ENCODE assay signal across 16 cellular contexts in the genomic region with DNA sequence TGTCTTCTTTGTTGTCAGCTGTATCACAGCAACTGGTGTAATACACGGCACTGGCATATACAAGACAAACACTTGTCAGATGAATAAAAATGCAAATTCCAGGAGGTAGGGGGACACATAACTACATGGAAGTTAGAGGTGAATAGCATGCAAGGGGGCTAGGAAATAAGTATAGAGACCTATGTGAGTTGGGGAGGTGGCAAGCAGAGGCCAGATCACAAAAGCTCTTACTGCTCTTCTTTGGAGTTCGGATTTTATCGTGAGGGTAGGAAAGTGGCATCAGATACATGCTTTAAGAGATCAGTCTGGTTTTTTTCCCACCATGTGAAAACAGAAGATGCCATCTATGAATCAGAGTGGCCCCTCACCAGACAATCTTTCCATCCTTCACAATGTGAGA. TPM values are rescaled to one million over a fixed set of nuclear protein-coding genes. Genes with fewer than 3 reads are reported as not detected.
DNase-seq lines count a peak whose midpoint lies in the region; ATAC-seq, FAIRE-seq and TF ChIP-seq lines count a peak whose summit lies in the region.
"Had no signal": no experiment of that assay in that cellular context is flagged by ENCODE, and none has a peak within 500 bp of the region (broad histone marks: within the 10 kb centered on the region; RNA-seq: fewer than 3 reads in every experiment).

No MANE protein-coding gene starts in this region.

- POLR2A ChIA-PET in HEK293 (lab: Yijun Ruan, JAX) = interaction anchor here (1.0 kb wide), 1 partner anchor 27 kb away, joined by 3 read pairs; no protein-coding TSS in a partner anchor

- H3K4me1 Mint-ChIP-seq in CD4-positive, CD25-positive, alpha-beta regulatory T cell = peaks cover 43 to 72% (median 54%) of the 10 kb centered on the region in 4 donors
- H3K4me1 Mint-ChIP-seq in activated T-helper 17 cell treated with anti-CD3 and anti-CD28 coated beads, Interleukin-2, amount 50 U/mL, for 72 hours = peaks cover 15% of the 10 kb centered on the region
- H3K4me1 Mint-ChIP-seq in naive B cell (peaks cover 36 to 54% (median 51%) of the 10 kb centered on the region in 3 donors), immature natural killer cell (peaks cover 48 to 62% of the 10 kb centered on the region in 2 donors)

- H3K4me3 Mint-ChIP-seq in CD4-positive, CD25-positive, alpha-beta regulatory T cell = peak overlapping the region in 3 of 4 donors; percentile 2 to 97 (median 45)
- peak overlapping the region; percentile 98 for H3K4me3 Mint-ChIP-seq in activated T-helper 17 cell treated with anti-CD3 and anti-CD28 coated beads, Interleukin-2, amount 50 U/mL, for 72 hours
- peak overlapping the region in 5 of 8 donors; percentile 3 to 96 (median 17) for H3K4me3 Mint-ChIP-seq in naive B cell
- H3K4me3 Mint-ChIP-seq in immature natural killer cell = peak overlapping the region in 1 of 5 donors; percentile 0

- FAIRE-seq in pancreas (lab: Jason Lieb, UNC) = no peak
- FAIRE-seq: islet of Langerhans had no signal

- no peaks in the 10 kb centered on the region for H3K27me3 Mint-ChIP-seq in CD4-positive, CD25-positive, alpha-beta regulatory T cell
- no peaks in the 10 kb centered on the region for H3K27me3 Mint-ChIP-seq in activated T-helper 17 cell treated with anti-CD3 and anti-CD28 coated beads, Interleukin-2, amount 50 U/mL, for 72 hours
- H3K27me3 Mint-ChIP-seq in naive B cell (no peaks in the 10 kb centered on the region), immature natural killer cell (ENCODE audit: low read depth in 3 of 3) (peaks cover 0 to 4% (median 0%) of the 10 kb centered on the region in 3 donors)

- no peak for ATAC-seq in CD4-positive, CD25-positive, alpha-beta regulatory T cell (ENCODE audit: low read depth in 2 of 2)
- no peak for ATAC-seq in activated T-helper 17 cell treated with anti-CD3 and anti-CD28 coated beads, Interleukin-2, amount 50 U/mL, for 72 hours (replicated peaks)
- ATAC-seq in naive B cell (ENCODE audit: low read depth in 2 of 2) (no peak), pancreas (no peak)
- ATAC-seq: activated CD4-positive, CD25-positive, alpha-beta regulatory T cell treated with anti-CD3 and anti-CD28 coated beads, Interleukin-2, amount 50 U/mL, for 24 hours; CD8-positive, alpha-beta T cell; mucosa of descending colon had no signal

- H3K27ac ChIP-seq in CD4-positive, CD25-positive, alpha-beta regulatory T cell (ENCODE audit: insufficient read depth, low read length, poor library complexity, severe bottlenecking) = no peak overlapping the region
- H3K27ac ChIP-seq in HEK293 (ENCODE audit: extremely low read depth, low read depth, low read length) = no peak overlapping the region
- no peak overlapping the region for H3K27ac ChIP-seq in effector memory CD4-positive, alpha-beta T cell (ENCODE audit: insufficient read depth, low read length, poor library complexity, severe bottlenecking)
- no peak overlapping the region for H3K27ac ChIP-seq in pancreas

- H3K36me3 Mint-ChIP-seq in CD4-positive, CD25-positive, alpha-beta regulatory T cell = peaks cover 23% of the 10 kb centered on the region
- peaks cover 74% of the 10 kb centered on the region for H3K36me3 Mint-ChIP-seq in activated T-helper 17 cell treated with anti-CD3 and anti-CD28 coated beads, Interleukin-2, amount 50 U/mL, for 72 hours (ENCODE audit: low read depth)
- peaks cover 18 to 25% of the 10 kb centered on the region in 2 donors for H3K36me3 Mint-ChIP-seq in naive B cell
- H3K36me3 Mint-ChIP-seq in immature natural killer cell = peaks cover 0 to 19% (median 13%) of the 10 kb centered on the region in 3 donors

- CTCF ChIA-PET in HEK293 (lab: Yijun Ruan, JAX) = no interaction called here

- H3K27me3 ChIP-seq in CD4-positive, CD25-positive, alpha-beta regulatory T cell (ENCODE audit: control insufficient read depth, insufficient read depth, low read length) = no peaks in the 10 kb centered on the region
- H3K27me3 ChIP-seq in effector memory CD4-positive, alpha-beta T cell (replicated peaks; ENCODE audit: control insufficient read depth, insufficient read depth, low read length, poor library complexity, severe bottlenecking) = no peaks in the 10 kb centered on the region
- no peaks in the 10 kb centered on the region for H3K27me3 ChIP-seq in pancreas

- TF ChIP-seq CTCF in HEK293 (tag by site-specific recombination; IDR thresholded peaks at IDR 0.05) = no peak
- no peak for TF ChIP-seq CTCF in pancreas (IDR thresholded peaks at IDR 0.05)

- H3K4me3 ChIP-seq in CD4-positive, CD25-positive, alpha-beta regulatory T cell (ENCODE audit: low read depth, low read length) = no peak overlapping the region
- H3K4me3 ChIP-seq in HEK293 (ENCODE audit: low read depth, low read length) = no peak overlapping the region
- H3K4me3 ChIP-seq in effector memory CD4-positive, alpha-beta T cell (ENCODE audit: insufficient read depth, low read depth, low read length, poor library complexity, severe bottlenecking) = no peak overlapping the region
- H3K4me3 ChIP-seq in pancreas = no peak overlapping the region
- H3K4me3 ChIP-seq: mucosa of descending colon had no signal

- no peaks in the 10 kb centered on the region for H3K9me3 Mint-ChIP-seq in CD4-positive, CD25-positive, alpha-beta regulatory T cell
- no peaks in the 10 kb centered on the region for H3K9me3 Mint-ChIP-seq in activated T-helper 17 cell treated with anti-CD3 and anti-CD28 coated beads, Interleukin-2, amount 50 U/mL, for 72 hours
- no peaks in the 10 kb centered on the region for H3K9me3 Mint-ChIP-seq in naive B cell
- H3K9me3 Mint-ChIP-seq in immature natural killer cell = no peaks in the 10 kb centered on the region
- H3K9me3 Mint-ChIP-seq: CD8-positive, alpha-beta T cell had no signal

- H3K27ac Mint-ChIP-seq in CD4-positive, CD25-positive, alpha-beta regulatory T cell = peak overlapping the region in 1 of 3 donors; percentile 82
- H3K27ac Mint-ChIP-seq in activated T-helper 17 cell treated with anti-CD3 and anti-CD28 coated beads, Interleukin-2, amount 50 U/mL, for 72 hours = no peak overlapping the region
- H3K27ac Mint-ChIP-seq in naive B cell (peak overlapping the region in 3 of 6 donors; percentile 5 to 87 (median 82)), immature natural killer cell (no peak overlapping the region)
- H3K27ac Mint-ChIP-seq: CD8-positive, alpha-beta T cell had no signal

- H3K9me3 ChIP-seq in CD4-positive, CD25-positive, alpha-beta regulatory T cell (ENCODE audit: control insufficient read depth in 2 of 2, low read length in 2 of 2) = no peaks in the 10 kb centered on the region
- H3K9me3 ChIP-seq in HEK293 (ENCODE audit: control insufficient read depth, insufficient read depth, low read depth, low read length) (no peaks in the 10 kb centered on the region), pancreas (no peaks in the 10 kb centered on the region)
- H3K9me3 ChIP-seq in effector memory CD4-positive, alpha-beta T cell (ENCODE audit: control insufficient read depth, low read length) = no peaks in the 10 kb centered on the region
- H3K9me3 ChIP-seq: mucosa of descending colon had no signal

- H3K4me1 ChIP-seq in CD4-positive, CD25-positive, alpha-beta regulatory T cell (ENCODE audit: control insufficient read depth, insufficient read depth, low read length, poor library complexity, severe bottlenecking) = peaks cover 30% of the 10 kb centered on the region
- no peaks in the 10 kb centered on the region for H3K4me1 ChIP-seq in HEK293 (ENCODE audit: control insufficient read depth, insufficient read depth, low read length)
- H3K4me1 ChIP-seq in effector memory CD4-positive, alpha-beta T cell (ENCODE audit: control insufficient read depth, insufficient read depth, low read length, poor library complexity, severe bottlenecking) = peaks cover 24% of the 10 kb centered on the region
- H3K4me1 ChIP-seq in pancreas = peaks cover 11 to 25% (median 21%) of the 10 kb centered on the region in 3 donors

- peaks cover 23% of the 10 kb centered on the region for H3K36me3 ChIP-seq in CD4-positive, CD25-positive, alpha-beta regulatory T cell (ENCODE audit: control insufficient read depth, insufficient read depth, low read length)
- H3K36me3 ChIP-seq in HEK293 (ENCODE audit: control insufficient read depth in 2 of 2, insufficient read depth in 1 of 2, low read length in 2 of 2) = peaks cover 10 to 44% of the 10 kb centered on the region in 2 experiments; a peak in 2 of 3 replicates
- peaks cover 9% of the 10 kb centered on the region for H3K36me3 ChIP-seq in effector memory CD4-positive, alpha-beta T cell (ENCODE audit: control insufficient read depth, insufficient read depth, low read length)
- peaks cover 0 to 8% (median 0%) of the 10 kb centered on the region in 3 donors for H3K36me3 ChIP-seq in pancreas

- DNase-seq in CD4-positive, CD25-positive, alpha-beta regulatory T cell = no peak
- DNase-seq in naive B cell (no peak), pancreas (no peak), immature natural killer cell (no peak)
- DNase-seq in effector memory CD4-positive, alpha-beta T cell = no peak
- DNase-seq: activated effector memory CD4-positive, alpha-beta T cell treated with Interleukin-2 at 50 U/mL for 16 hours; CD8-positive, alpha-beta T cell; effector CD8-positive, alpha-beta T cell; foreskin melanocyte; mucosa of descending colon; OCI-M1; stimulated activated naive CD4-positive, alpha-beta T cell had no signal

- WGBS in pancreas, 2 donors = 59 to 72% methylated on average over 3 of the region's 3 CpGs

- intact Hi-C loops in pancreas (cut with DNase I) = no loop called here

RNA-seq across cellular contexts. Expression of a gene that starts 2.8 kb away (rescaled TPM):
- total RNA-seq in CD4-positive, CD25-positive, alpha-beta regulatory T cell = 111 TPM
- polyA plus RNA-seq in CD4-positive, CD25-positive, alpha-beta regulatory T cell = 100 to 1,000 TPM; 116 to 196 (median 155) TPM
- 100 to 1,000 TPM; 125 to 162 TPM for total RNA-seq in activated T-helper 17 cell treated with anti-CD3 and anti-CD28 coated beads, Interleukin-2, amount 50 U/mL, for 72 hours
- 100 to 1,000 TPM; 193 to 252 (median 211) TPM for polyA plus RNA-seq in naive B cell (ENCODE audit: low read depth in 6 of 6)
- total RNA-seq in pancreas = 100 to 1,000 TPM in 1 of 6 donors, 10 to 100 TPM in 5; 61.1 to 103 (median 72.4) TPM
- polyA plus RNA-seq in pancreas = 10 to 100 TPM; 20.8 to 32.7 TPM
- polyA plus RNA-seq in immature natural killer cell = 100 to 1,000 TPM; 134 to 163 (median 160) TPM

RNA-seq across cellular contexts. Expression of a gene that starts 28.5 kb away (rescaled TPM):
- total RNA-seq in CD4-positive, CD25-positive, alpha-beta regulatory T cell = 21.7 TPM
- polyA plus RNA-seq in CD4-positive, CD25-positive, alpha-beta regulatory T cell = 10 to 100 TPM; 29.8 to 37.3 (median 31.0) TPM
- 100 to 1,000 TPM; 284 to 360 TPM for total RNA-seq in activated T-helper 17 cell treated with anti-CD3 and anti-CD28 coated beads, Interleukin-2, amount 50 U/mL, for 72 hours
- 10 to 100 TPM; 17.0 to 37.1 (median 33.1) TPM for polyA plus RNA-seq in naive B cell (ENCODE audit: low read depth in 6 of 6)
- total RNA-seq in pancreas = 10 to 100 TPM; 11.1 to 32.0 (median 22.5) TPM
- polyA plus RNA-seq in pancreas = 10 to 100 TPM; 16.5 to 20.1 TPM
- 10 to 100 TPM; 10.7 to 19.8 (median 13.7) TPM for polyA plus RNA-seq in immature natural killer cell

RNA-seq across cellular contexts. Expression of a gene that starts 29.2 kb away (rescaled TPM):
- 9.0 TPM for total RNA-seq in CD4-positive, CD25-positive, alpha-beta regulatory T cell
- 10 to 100 TPM in 3 of 4 donors, 1 to 10 TPM in 1; 6.7 to 14.0 (median 12.0) TPM for polyA plus RNA-seq in CD4-positive, CD25-positive, alpha-beta regulatory T cell
- total RNA-seq in activated T-helper 17 cell treated with anti-CD3 and anti-CD28 coated beads, Interleukin-2, amount 50 U/mL, for 72 hours = 10 to 100 TPM; 38.5 to 50.1 TPM
- polyA plus RNA-seq in naive B cell (ENCODE audit: low read depth in 6 of 6) (10 to 100 TPM in 3 of 6 donors, 1 to 10 TPM in 3; 7.3 to 13.4 (median 11.5) TPM), pancreas (1 to 10 TPM; 1.6 to 3.1 TPM), immature natural killer cell (1 to 10 TPM; 1.9 to 8.4 (median 6.8) TPM)
- total RNA-seq in pancreas = 1 to 10 TPM; 4.6 to 10.0 (median 6.3) TPM

RNA-seq across cellular contexts. Expression of a gene that starts 41.0 kb away (rescaled TPM):
- total RNA-seq in CD4-positive, CD25-positive, alpha-beta regulatory T cell = not detected
- polyA plus RNA-seq in CD4-positive, CD25-positive, alpha-beta regulatory T cell = not detected
- under 1 TPM; 0.24 to 0.37 TPM for total RNA-seq in activated T-helper 17 cell treated with anti-CD3 and anti-CD28 coated beads, Interleukin-2, amount 50 U/mL, for 72 hours
- not detected for polyA plus RNA-seq in naive B cell (ENCODE audit: low read depth in 6 of 6)
- total RNA-seq in pancreas = under 1 TPM in 3 of 6 donors, not detected in 3; 0.12 to 0.31 (median 0.24) TPM
- under 1 TPM; 0.08 to 0.26 TPM for polyA plus RNA-seq in pancreas
- polyA plus RNA-seq in immature natural killer cell = under 1 TPM in 1 of 3 donors, not detected in 2; 0.28 TPM
